16 cellular contexts compared by ENCODE assay signal in genomic region chr12:32993404-32993803, GRCh38.
"Had no signal": no experiment of that assay in that cellular context is flagged by ENCODE, and none has a peak within 500 bp of the region (broad histone marks: within the 10 kb centered on the region; RNA-seq: fewer than 3 reads in every experiment).

No MANE protein-coding gene starts in this region.

- H3K27ac ChIP-seq: colonic mucosa, heart right ventricle, neural progenitor cell, ovary, vagina had no signal

- H3K27me3 ChIP-seq: colonic mucosa, neural progenitor cell, ovary, vagina had no signal

- H3K9ac ChIP-seq: neural progenitor cell had no signal

- DNase-seq: colonic mucosa; dermis blood vessel endothelial cell; erythroblast; heart right ventricle; hypothalamus; islet precursor cell; natural killer cell; ovary; right cardiac atrium; small intestine; stimulated activated CD4-positive, alpha-beta T cell treated with anti-CD3 and anti-CD28 coated beads, Interleukin-12 subunit alpha, Interleukin-12 subunit beta, amount 100 ng/mL, for 4 hours; stimulated activated naive CD4-positive, alpha-beta T cell treated with Interleukin-2 at 50 U/mL for 16 hours had no signal

- H3K4me1 ChIP-seq: colonic mucosa, heart right ventricle, vagina had no signal

- ATAC-seq: heart right ventricle, left lobe of liver, natural killer cell, right cardiac atrium had no signal

- H3K4me3 ChIP-seq: colonic mucosa, heart right ventricle, neural progenitor cell, ovary, vagina had no signal

- FAIRE-seq: frontal cortex, small intestine had no signal

- H3K36me3 ChIP-seq: colonic mucosa, heart right ventricle, neural progenitor cell, ovary, vagina had no signal

- H3K4me2 ChIP-seq: neural progenitor cell had no signal

- H3K9me3 ChIP-seq: colonic mucosa, heart right ventricle, ovary, vagina had no signal
